In genomic region chr22:30933457-30933856, GRCh38 we compare ENCODE assay signal across 18 cellular contexts. TPM values are rescaled to one million over a fixed set of nuclear protein-coding genes. Genes with fewer than 3 reads are reported as not detected.
DNase-seq lines count a peak whose midpoint lies in the region; ATAC-seq, FAIRE-seq and TF ChIP-seq lines count a peak whose summit lies in the region.
"Had no signal": no experiment of that assay in that cellular context is flagged by ENCODE, and none has a peak within 500 bp of the region (broad histone marks: within the 10 kb centered on the region; RNA-seq: fewer than 3 reads in every experiment).

No MANE protein-coding gene starts in this region.

- H3K4me3 ChIP-seq in kidney (ENCODE audit: low read length in 2 of 2) (no peak overlapping the region), left lung (no peak overlapping the region)
- H3K4me3 ChIP-seq: A549 had no signal

- H3K36me3 Mint-ChIP-seq in activated naive CD4-positive, alpha-beta T cell treated with anti-CD3 and anti-CD28 coated beads for 36 hours (ENCODE audit: low read depth) = peaks cover 38% of the 10 kb centered on the region
- peaks cover 78% of the 10 kb centered on the region for H3K36me3 Mint-ChIP-seq in activated naive CD4-positive, alpha-beta T cell treated with anti-CD3 and anti-CD28 coated beads, Interleukin-2, amount 10 ng/mL, durations not matched to agents 7 days and 5 days

- H3K27me3 Mint-ChIP-seq in activated naive CD4-positive, alpha-beta T cell treated with anti-CD3 and anti-CD28 coated beads for 36 hours (ENCODE audit: low read depth) = no peaks in the 10 kb centered on the region
- no peaks in the 10 kb centered on the region for H3K27me3 Mint-ChIP-seq in activated naive CD4-positive, alpha-beta T cell treated with anti-CD3 and anti-CD28 coated beads, Interleukin-2, amount 10 ng/mL, durations not matched to agents 7 days and 5 days

- FAIRE-seq in kidney (lab: Jason Lieb, UNC) = no peak
- FAIRE-seq: A549, H54 had no signal

- no peak overlapping the region for H3K9ac ChIP-seq in kidney (ENCODE audit: low read length in 2 of 2)

- H3K4me3 Mint-ChIP-seq in activated naive CD4-positive, alpha-beta T cell treated with anti-CD3 and anti-CD28 coated beads for 36 hours = no peak overlapping the region
- H3K4me3 Mint-ChIP-seq in activated naive CD4-positive, alpha-beta T cell treated with anti-CD3 and anti-CD28 coated beads, Interleukin-2, amount 10 ng/mL, durations not matched to agents 7 days and 5 days = no peak overlapping the region
- H3K4me3 Mint-ChIP-seq: CD8-positive, alpha-beta T cell had no signal

- intact Hi-C loops in activated naive CD4-positive, alpha-beta T cell treated with anti-CD3 and anti-CD28 coated beads for 36 hours (cut with micrococcal nuclease) = no loop called here
- intact Hi-C loops in kidney (cut with DNase I) (no loop called here), left lung (cut with DNase I) (no loop called here)

- no peak for TF ChIP-seq EP300 in Ishikawa (IDR thresholded peaks at IDR 0.05; ENCODE audit: borderline replicate concordance)

- H3K27ac Mint-ChIP-seq in activated naive CD4-positive, alpha-beta T cell treated with anti-CD3 and anti-CD28 coated beads for 36 hours = peak overlapping the region; percentile 31
- H3K27ac Mint-ChIP-seq in activated naive CD4-positive, alpha-beta T cell treated with anti-CD3 and anti-CD28 coated beads, Interleukin-2, amount 10 ng/mL, durations not matched to agents 7 days and 5 days = no peak overlapping the region

- H3K27me3 ChIP-seq in left lung = no peaks in the 10 kb centered on the region

- no peak for ATAC-seq in left lung
- ATAC-seq: A549; CD8-positive, alpha-beta T cell; PC-3 had no signal

- H3K27ac ChIP-seq in kidney (ENCODE audit: low read depth in 2 of 2, low read length in 2 of 2) (no peak overlapping the region), left lung (no peak overlapping the region)
- H3K27ac ChIP-seq: A549, RWPE1 had no signal

- TF ChIP-seq CTCF in kidney (IDR thresholded peaks at IDR 0.05; ENCODE audit: borderline replicate concordance, extremely low read depth, insufficient read depth) (no peak), left lung (IDR thresholded peaks at IDR 0.05) (no peak)

- H3K9me3 Mint-ChIP-seq in activated naive CD4-positive, alpha-beta T cell treated with anti-CD3 and anti-CD28 coated beads for 36 hours = no peaks in the 10 kb centered on the region
- no peaks in the 10 kb centered on the region for H3K9me3 Mint-ChIP-seq in activated naive CD4-positive, alpha-beta T cell treated with anti-CD3 and anti-CD28 coated beads, Interleukin-2, amount 10 ng/mL, durations not matched to agents 7 days and 5 days
- H3K9me3 Mint-ChIP-seq: CD8-positive, alpha-beta T cell had no signal

- H3K9me3 ChIP-seq in kidney (ENCODE audit: control insufficient read depth in 1 of 2, low read length in 2 of 2) (no peaks in the 10 kb centered on the region), left lung (no peaks in the 10 kb centered on the region)
- H3K9me3 ChIP-seq: A549 had no signal

- TF ChIP-seq RAD21 in Ishikawa (IDR thresholded peaks at IDR 0.05; ENCODE audit: low read depth) = no peak

- CTCF ChIA-PET in activated naive CD4-positive, alpha-beta T cell treated with anti-CD3 and anti-CD28 coated beads for 36 hours (lab: Charles Lee) = no interaction called here
- CTCF ChIA-PET in activated naive CD4-positive, alpha-beta T cell treated with anti-CD3 and anti-CD28 coated beads, Interleukin-2, amount 10 ng/mL, durations not matched to agents 7 days and 5 days (lab: Charles Lee) = no interaction called here

- no peak for DNase-seq in activated naive CD4-positive, alpha-beta T cell treated with anti-CD3 and anti-CD28 coated beads for 36 hours
- DNase-seq in activated naive CD4-positive, alpha-beta T cell treated with anti-CD3 and anti-CD28 coated beads, Interleukin-2, amount 10 ng/mL, durations not matched to agents 7 days and 5 days = no peak
- DNase-seq in kidney (peak; percentile 22), D341Med (ENCODE audit: low spot score) (no peak), left lung (no peak), NK-92 (lab: John Stamatoyannopoulos, UW; ENCODE audit: unreplicated experiment) (no peak)
- DNase-seq: CD8-positive, alpha-beta T cell; DMS79; NCI-H1417; NCI-H187 treated with DMSO at 0.1 percent for 48 hours; NCI-H345; NCI-H524 treated with DMSO at 0.1 percent for 48 hours; PC-3; SIG-M5 had no signal

- H3K4me1 ChIP-seq in kidney (ENCODE audit: control insufficient read depth in 1 of 2, insufficient read depth in 1 of 2, low read depth in 1 of 2, low read length in 2 of 2) = no peaks in the 10 kb centered on the region
- H3K4me1 ChIP-seq in left lung = no peaks in the 10 kb centered on the region
- H3K4me1 ChIP-seq: A549 had no signal

- peaks cover 33% of the 10 kb centered on the region for H3K4me1 Mint-ChIP-seq in activated naive CD4-positive, alpha-beta T cell treated with anti-CD3 and anti-CD28 coated beads for 36 hours (ENCODE audit: low read depth)
- peaks cover 22% of the 10 kb centered on the region for H3K4me1 Mint-ChIP-seq in activated naive CD4-positive, alpha-beta T cell treated with anti-CD3 and anti-CD28 coated beads, Interleukin-2, amount 10 ng/mL, durations not matched to agents 7 days and 5 days

- peaks cover 65 to 77% of the 10 kb centered on the region in 2 donors for H3K36me3 ChIP-seq in kidney (ENCODE audit: control insufficient read depth in 1 of 2, insufficient read depth in 2 of 2, low read length in 2 of 2)
- H3K36me3 ChIP-seq in left lung = peaks cover 0 to 98% of the 10 kb centered on the region in 2 donors

TF ChIP-seq in Ishikawa, 13 proteins besides CTCF, POLR2A, EP300 and RAD21:
- TF ChIP-seq REST (IDR thresholded peaks at IDR 0.05; ENCODE audit: low read depth) (peak; percentile 70), USF1 (IDR thresholded peaks at IDR 0.05) (no peak)

RNA-seq across cellular contexts. Expression of gene MORC2, which starts 35.1 kb away (rescaled TPM):
- total RNA-seq in activated naive CD4-positive, alpha-beta T cell treated with anti-CD3 and anti-CD28 coated beads for 36 hours = 10 to 100 TPM; 18.3 to 18.6 TPM
- total RNA-seq in kidney = 18.0 TPM
- polyA plus RNA-seq in kidney (ENCODE audit: insufficient read depth, low read depth, low replicate concordance) = 18.8 TPM
- total RNA-seq in left lung = 10 to 100 TPM; 24.7 to 29.8 TPM

RNA-seq across cellular contexts. Expression of gene TUG1, which starts 35.6 kb away (rescaled TPM):
- 10 to 100 TPM; 42.3 to 44.0 TPM for total RNA-seq in activated naive CD4-positive, alpha-beta T cell treated with anti-CD3 and anti-CD28 coated beads for 36 hours
- total RNA-seq in kidney = 79.0 TPM
- 25.5 TPM for polyA plus RNA-seq in kidney (ENCODE audit: insufficient read depth, low read depth, low replicate concordance)
- 10 to 100 TPM; 56.4 to 78.0 TPM for total RNA-seq in left lung
